Comparison of ENCODE assay signal across 29 cellular contexts in genomic region chr4:121685257-121685656, GRCh38. TPM values are rescaled to one million over a fixed set of nuclear protein-coding genes. Genes with fewer than 3 reads are reported as not detected.
DNase-seq lines count a peak whose midpoint lies in the region; ATAC-seq and TF ChIP-seq lines count a peak whose summit lies in the region.
"Had no signal": no experiment of that assay in that cellular context is flagged by ENCODE, and none has a peak within 500 bp of the region (broad histone marks: within the 10 kb centered on the region; RNA-seq: fewer than 3 reads in every experiment).

No MANE protein-coding gene starts in this region.

- H4K8ac ChIP-seq in IMR-90 (ENCODE audit: low read depth in 2 of 2, low read length in 2 of 2) = 0 out of 4 replicates have a peak overlapping the region, but pooled peaks of 1 of the 2 experiments have one; percentile 44

- peaks cover 34% of the 10 kb centered on the region for H3K9me1 ChIP-seq in IMR-90 (ENCODE audit: insufficient read depth, low read length)

- H2BK15ac ChIP-seq in IMR-90 (ENCODE audit: low read depth, low read length) = no peak overlapping the region; the same call in 2 of the 3 replicates

- H2BK5ac ChIP-seq in IMR-90 (ENCODE audit: low read depth, low read length, poor library complexity, severe bottlenecking) = peak overlapping the region; percentile 70

- no peak overlapping the region for H2AFZ ChIP-seq in IMR-90 (replicated peaks; ENCODE audit: low read length, poor library complexity)

- H3K23ac ChIP-seq in IMR-90 (ENCODE audit: low read depth, low read length) = peak overlapping the region; percentile 71; the same call in 1 of the 2 replicates

- intact Hi-C loops in CD14-positive monocyte (cut with micrococcal nuclease) = no loop called here
- intact Hi-C loops in IMR-90 (cut with micrococcal nuclease) = no loop called here

- H3K27me3 ChIP-seq in IMR-90 (ENCODE audit: control insufficient read depth, insufficient read depth, low read length) (no peaks in the 10 kb centered on the region), suprapubic skin (no peaks in the 10 kb centered on the region)
- H3K27me3 ChIP-seq: testis had no signal

- H2BK120ac ChIP-seq in IMR-90 (ENCODE audit: low read depth, low read length) = no peak overlapping the region

- in situ Hi-C loops in IMR-90 (cut with MboI; ENCODE audit: low sequenced_read_pairs) = loop anchor here (10.0 kb wide), 1 partner anchor 120 kb away; the partner anchor contains the start of gene EXOSC9

- POLR2A ChIA-PET in IMR-90 (lab: Charles Lee; ENCODE audit: unreplicated experiment) = interaction anchor here (1.4 kb wide), 1 partner anchor 26 kb away, joined by 6 read pairs; no protein-coding TSS in a partner anchor

- no peak overlapping the region for H3K4me3 Mint-ChIP-seq in CD14-positive monocyte
- H3K4me3 Mint-ChIP-seq in neural crest cell = no peak overlapping the region
- H3K4me3 Mint-ChIP-seq: activated CD8-positive, alpha-beta T cell treated with anti-CD3 and anti-CD28 coated beads, Interleukin-2, amount 10 ng/mL, durations not matched to agents 7 days and 5 days; activated naive CD4-positive, alpha-beta T cell treated with anti-CD3 and anti-CD28 coated beads, Interleukin-2, amount 50 U/mL, for 24 hours; B cell; CD8-positive, alpha-beta memory T cell; immature natural killer cell had no signal

- H3K4me3 ChIP-seq in IMR-90 (ENCODE audit: insufficient read depth, low read depth, low read length) = no peak overlapping the region
- no peak overlapping the region for H3K4me3 ChIP-seq in choroid plexus epithelial cell (ENCODE audit: low read depth, low read length)
- no peak overlapping the region for H3K4me3 ChIP-seq in suprapubic skin
- H3K4me3 ChIP-seq: coronary artery, skin epidermis, testis had no signal

- dilution Hi-C loops in IMR-90 (cut with HindIII; ENCODE audit: low sequenced_read_pairs, unreplicated experiment) = no loop called here

- no peak overlapping the region for H3K14ac ChIP-seq in IMR-90 (replicated peaks; ENCODE audit: low read depth, low read length)

- H3K36me3 Mint-ChIP-seq in CD14-positive monocyte = peaks cover 57 to 64% of the 10 kb centered on the region in 2 donors
- peaks cover 12% of the 10 kb centered on the region for H3K36me3 Mint-ChIP-seq in neural crest cell (ENCODE audit: low read depth)

- H3K9me3 Mint-ChIP-seq in CD14-positive monocyte (no peaks in the 10 kb centered on the region), neural crest cell (no peaks in the 10 kb centered on the region)
- H3K9me3 Mint-ChIP-seq: activated naive CD4-positive, alpha-beta T cell treated with anti-CD3 and anti-CD28 coated beads, Interleukin-2, amount 50 U/mL, for 24 hours; CD8-positive, alpha-beta memory T cell had no signal

- TF ChIP-seq POLR2A in IMR-90 (IDR thresholded peaks at IDR 0.05; ENCODE audit: low read depth, low read length) (no peak), suprapubic skin (IDR thresholded peaks at IDR 0.05) (no peak)

- H2BK20ac ChIP-seq in IMR-90 (ENCODE audit: low read depth, low read length) = no peak overlapping the region

- no peak overlapping the region for H2AK5ac ChIP-seq in IMR-90 (ENCODE audit: low read depth, low read length)

- H3K27me3 Mint-ChIP-seq in CD14-positive monocyte (ENCODE audit: low read depth in 3 of 3) (no peaks in the 10 kb centered on the region), neural crest cell (ENCODE audit: low read depth) (no peaks in the 10 kb centered on the region)
- H3K27me3 Mint-ChIP-seq: activated naive CD4-positive, alpha-beta T cell treated with anti-CD3 and anti-CD28 coated beads, Interleukin-2, amount 50 U/mL, for 24 hours; B cell; CD8-positive, alpha-beta memory T cell had no signal

- no peak overlapping the region for H2AK9ac ChIP-seq in IMR-90 (replicated peaks; ENCODE audit: low read depth, low read length, poor library complexity)

- DNase-seq in CD14-positive monocyte (ENCODE audit: low spot score) (no peak), IMR-90 (peak; percentile 50), choroid plexus epithelial cell (ENCODE audit: low read depth) (peak; percentile 75), neural crest cell (ENCODE audit: low read depth, low spot score) (no peak), islet precursor cell (no peak), hippocampal formation (lab: John Stamatoyannopoulos, UW) (no peak), suprapubic skin (ENCODE audit: low spot score in 2 of 2) (no peak)
- no peak for DNase-seq in activated effector memory CD4-positive, alpha-beta T cell treated with anti-CD3 and anti-CD28 coated beads, Interleukin-2, amount 50 U/mL, for 16 hours
- DNase-seq: ACHN; activated CD8-positive, alpha-beta T cell treated with anti-CD3 and anti-CD28 coated beads, Interleukin-2, amount 10 ng/mL, durations not matched to agents 7 days and 5 days; anterior cingulate cortex; CD8-positive, alpha-beta memory T cell; effector CD8-positive, alpha-beta T cell; foreskin melanocyte; H7; immature natural killer cell; mammary epithelial cell; MV-4-11; NCI-H1436; NCI-H2081; NCI-H2227 treated with DMSO at 0.1 percent for 48 hours; NCI-H526; Right ventricle myocardium superior; stimulated activated naive CD4-positive, alpha-beta T cell; testis had no signal

- H3K79me1 ChIP-seq in IMR-90 (ENCODE audit: low read depth in 1 of 2, low read length in 2 of 2) = peaks cover 13 to 58% of the 10 kb centered on the region in 2 experiments

- H3K18ac ChIP-seq in IMR-90 (ENCODE audit: low read depth, low read length) = no peak overlapping the region

- H3K4me2 ChIP-seq in IMR-90 (ENCODE audit: low read depth, low read length) = no peak overlapping the region

- peak overlapping the region; percentile 5; the same call in 1 of the 2 replicates for H3K27ac ChIP-seq in IMR-90 (ENCODE audit: insufficient read depth, low read length)
- H3K27ac ChIP-seq in suprapubic skin = no peak overlapping the region
- H3K27ac ChIP-seq: coronary artery, skin epidermis, testis had no signal

- H3K4ac ChIP-seq in IMR-90 (ENCODE audit: low read depth, low read length) = no peak overlapping the region

- H3K4me1 ChIP-seq in IMR-90 (ENCODE audit: control insufficient read depth, insufficient read depth, low read length) = peaks cover 39% of the 10 kb centered on the region
- H3K4me1 ChIP-seq in suprapubic skin = peaks cover 15% of the 10 kb centered on the region

- H3K36me3 ChIP-seq in IMR-90 (ENCODE audit: control insufficient read depth, insufficient read depth, low read length) = peaks cover 45% of the 10 kb centered on the region
- peaks cover 43% of the 10 kb centered on the region for H3K36me3 ChIP-seq in suprapubic skin

- ATAC-seq in IMR-90 (ENCODE audit: low read depth) = peak; percentile 6; the same call in 1 of the 2 replicates
- ATAC-seq: activated CD8-positive, alpha-beta T cell treated with anti-CD3 and anti-CD28 coated beads, Interleukin-2, amount 10 ng/mL, durations not matched to agents 7 days and 5 days had no signal

- TF ChIP-seq EP300 in suprapubic skin (IDR thresholded peaks at IDR 0.05) = no peak

- no peak overlapping the region for H4K91ac ChIP-seq in IMR-90 (ENCODE audit: insufficient read depth, low read depth, low read length)

- WGBS in IMR-90 (ENCODE audit: extremely low coverage in 2 of 2, insufficient read length in 1 of 2), 2 experiments = 56% methylated on average over 2 of the region's 2 CpGs; no CpG with 5 or more reads in 1 of the 2 experiments
- WGBS in suprapubic skin = 84% methylated on average over 2 of the region's 2 CpGs

- TF ChIP-seq CTCF in CD14-positive monocyte (IDR thresholded peaks at IDR 0.05) (no peak), IMR-90 (conservative IDR thresholded peaks at IDR 0.05; ENCODE audit: low read depth, low read length) (no peak), choroid plexus epithelial cell (conservative IDR thresholded peaks at IDR 0.05; ENCODE audit: low read depth, low read length) (no peak), neural crest cell (conservative IDR thresholded peaks at IDR 0.05) (no peak), suprapubic skin (IDR thresholded peaks at IDR 0.05) (no peak)

- H3K9ac ChIP-seq in IMR-90 (ENCODE audit: low read depth, low read length) = no peak overlapping the region; the same call in 1 of the 2 replicates

- H3K56ac ChIP-seq in IMR-90 (ENCODE audit: extremely low read depth, insufficient read depth, low read length) = no peak overlapping the region

- BruUV-seq in IMR-90 (replicated peaks; lab: Mats Ljungman, UMichigan) = no TSS peak

- no peaks in the 10 kb centered on the region for H3K4me1 Mint-ChIP-seq in CD14-positive monocyte
- H3K4me1 Mint-ChIP-seq in neural crest cell = no peaks in the 10 kb centered on the region
- H3K4me1 Mint-ChIP-seq: activated naive CD4-positive, alpha-beta T cell treated with anti-CD3 and anti-CD28 coated beads, Interleukin-2, amount 50 U/mL, for 24 hours; B cell; immature natural killer cell had no signal

- no peak overlapping the region for H4K5ac ChIP-seq in IMR-90 (ENCODE audit: low read depth, low read length)

- H4K20me1 ChIP-seq in IMR-90 (ENCODE audit: insufficient read depth, low read length) = peaks cover 78% of the 10 kb centered on the region

- CTCF ChIA-PET in IMR-90 (lab: Yijun Ruan, JAX) = interaction anchor here (0.6 kb wide), 1 partner anchor 1425 kb away, joined by 6 read pairs; no protein-coding TSS in a partner anchor

- no peaks in the 10 kb centered on the region for H3K9me3 ChIP-seq in IMR-90 (ENCODE audit: control insufficient read depth, insufficient read depth, low read length)
- no peaks in the 10 kb centered on the region for H3K9me3 ChIP-seq in suprapubic skin
- H3K9me3 ChIP-seq: testis had no signal

- H3K27ac Mint-ChIP-seq in CD14-positive monocyte = peak overlapping the region in 6 of 7 donors; percentile 6 to 85 (median 40)
- peak overlapping the region; percentile 6 for H3K27ac Mint-ChIP-seq in neural crest cell (ENCODE audit: unreplicated experiment)
- H3K27ac Mint-ChIP-seq: activated CD8-positive, alpha-beta T cell treated with anti-CD3 and anti-CD28 coated beads, Interleukin-2, amount 10 ng/mL, durations not matched to agents 7 days and 5 days; activated naive CD4-positive, alpha-beta T cell treated with anti-CD3 and anti-CD28 coated beads, Interleukin-2, amount 50 U/mL, for 24 hours; B cell; immature natural killer cell had no signal

- no peak for TF ChIP-seq RAD21 in IMR-90 (IDR thresholded peaks at IDR 0.05; ENCODE audit: low read length)

TF ChIP-seq in IMR-90, 13 proteins besides CTCF, POLR2A, EP300 and RAD21 (continues in another document):
- TF ChIP-seq MAFK (IDR thresholded peaks at IDR 0.05; ENCODE audit: low read depth, low read length) (no peak), SMC3 (IDR thresholded peaks at IDR 0.05; ENCODE audit: low read depth, low read length) (no peak), RCOR1 (IDR thresholded peaks at IDR 0.05; ENCODE audit: insufficient replicate concordance, low read length) (no peak)

RNA-seq across cellular contexts. Expression of gene ANXA5, which starts 11.5 kb away (rescaled TPM):
- 100 to 1,000 TPM; 752 to 796 TPM for polyA plus RNA-seq in CD14-positive monocyte
- total RNA-seq in IMR-90 (2012; rRNA removed) = 780 and 1,163 TPM in 2 replicates
- 1,191 and 1,448 TPM in 2 replicates for polyA plus RNA-seq in IMR-90 (2012; rRNA removed)
- polyA plus RNA-seq in IMR-90 (2012; cell fraction: cytosol; rRNA removed) = 601 and 625 TPM in 2 replicates
- 243 and 845 TPM in 2 replicates for polyA plus RNA-seq in IMR-90 (2012; cell fraction: nucleus; rRNA removed; ENCODE audit: low replicate concordance)
- 143 and 153 TPM in 2 replicates for total RNA-seq in neural crest cell
- 100 to 1,000 TPM; 101 to 107 (median 102) TPM for total RNA-seq in suprapubic skin

Comparison
In these comparisons a context has a peak if more than half of its experiments do, and no peak if none do; other contexts are left out.
1. DNase-seq: peak in IMR-90 (single experiment) and choroid plexus epithelial cell (single experiment); none in CD14-positive monocyte (single experiment), neural crest cell (single experiment), islet precursor cell (single experiment), hippocampal formation (0 of 2), activated effector memory CD4-positive, alpha-beta T cell treated with anti-CD3 and anti-CD28 coated beads, Interleukin-2, amount 50 U/mL, for 16 hours (single experiment) and suprapubic skin (0 of 2).